In genomic region chr10:44281089-44281613, GRCh38 we compare ENCODE assay signal across 21 cellular contexts.
DNase-seq lines count a peak whose midpoint lies in the region; ATAC-seq and TF ChIP-seq lines count a peak whose summit lies in the region.
"Had no signal": no experiment of that assay in that cellular context is flagged by ENCODE, and none has a peak within 500 bp of the region (broad histone marks: within the 10 kb centered on the region; RNA-seq: fewer than 3 reads in every experiment).

No MANE protein-coding gene starts in this region.

- ATAC-seq in mucosa of descending colon: no peak
- ATAC-seq: activated CD4-positive, CD25-positive, alpha-beta regulatory T cell treated with anti-CD3 and anti-CD28 coated beads, Interleukin-2, amount 50 U/mL, for 24 hours; activated CD8-positive, alpha-beta memory T cell treated with anti-CD3 and anti-CD28 coated beads, Interleukin-2, amount 10 ng/mL, durations not matched to agents 7 days and 5 days; left lobe of liver had no signal

- intact Hi-C loops in posterior vena cava (cut with DNase I) (no loop called here), mucosa of descending colon (cut with DNase I, micrococcal nuclease) (no loop called here)

- peak; percentile 27 for DNase-seq in AG08395 (ENCODE audit: low spot score)
- DNase-seq in Kasumi-1 (lab: John Stamatoyannopoulos, UW): peak; percentile 11 to 14
- DNase-seq in fibroblast of gingiva (ENCODE audit: low read depth): peak; percentile 72
- DNase-seq in posterior vena cava (ENCODE audit: low spot score): peak; percentile 89
- no peak for DNase-seq in ureter (ENCODE audit: low spot score)
- DNase-seq in mucosa of descending colon: no peak
- no peak for DNase-seq in activated CD8-positive, alpha-beta memory T cell treated with anti-CD3 and anti-CD28 coated beads, Interleukin-2, amount 50 U/mL, for 4 hours
- DNase-seq in BE2C: no peak
- DNase-seq: ACHN; activated CD8-positive, alpha-beta memory T cell treated with anti-CD3 and anti-CD28 coated beads, Interleukin-2, amount 10 ng/mL, durations not matched to agents 7 days and 5 days; activated effector memory CD4-positive, alpha-beta T cell treated with Interleukin-2 at 50 U/mL for 16 hours; amygdala; CD8-positive, alpha-beta memory T cell; MV-4-11; NCI-H2081; NCI-H510A treated with DMSO at 0.1 percent for 48 hours; stimulated activated CD4-positive, alpha-beta T cell treated with anti-CD3 and anti-CD28 coated beads, Interleukin-12 subunit alpha, Interleukin-12 subunit beta, amount 100 ng/mL, for 4 hours; T-helper 2 cell; upper lobe of left lung had no signal

- H3K27me3 ChIP-seq in BE2C: no peaks in the 10 kb centered on the region
- H3K27me3 ChIP-seq: upper lobe of left lung had no signal

- H3K36me3 ChIP-seq in mucosa of descending colon (ENCODE audit: low read depth) (no peaks in the 10 kb centered on the region), BE2C (no peaks in the 10 kb centered on the region)
- H3K36me3 ChIP-seq: upper lobe of left lung had no signal

- no peak for TF ChIP-seq CTCF in mucosa of descending colon (IDR thresholded peaks at IDR 0.05)
- TF ChIP-seq CTCF in BE2C (IDR thresholded peaks at IDR 0.05; ENCODE audit: low read depth, low read length): no peak

- H3K4me3 ChIP-seq in mucosa of descending colon (no peak overlapping the region), BE2C (ENCODE audit: low read depth, low read length) (no peak overlapping the region)
- H3K4me3 ChIP-seq: upper lobe of left lung had no signal

- H3K4me1 ChIP-seq in mucosa of descending colon (ENCODE audit: low read depth) (no peaks in the 10 kb centered on the region), BE2C (peaks cover 8% of the 10 kb centered on the region)
- H3K4me1 ChIP-seq: upper lobe of left lung had no signal

- H3K9me3 ChIP-seq in mucosa of descending colon (no peaks in the 10 kb centered on the region), BE2C (0 out of 2 replicates have a peak, but pooled peaks cover 3% of the 10 kb centered on the region)
- H3K9me3 ChIP-seq: upper lobe of left lung had no signal

Comparison
In these comparisons a context has a peak if more than half of its experiments do, and no peak if none do; other contexts are left out.
1. DNase-seq: peak in AG08395 (single experiment), Kasumi-1 (2 of 2), fibroblast of gingiva (single experiment) and posterior vena cava (single experiment); none in ureter (single experiment), mucosa of descending colon (0 of 3), activated CD8-positive, alpha-beta memory T cell treated with anti-CD3 and anti-CD28 coated beads, Interleukin-2, amount 50 U/mL, for 4 hours (single experiment) and BE2C (single experiment).